In genomic region chr16:70749681-70750601, GRCh38 we compare ENCODE assay signal across 11 cellular contexts. TPM values are rescaled to one million over a fixed set of nuclear protein-coding genes. Genes with fewer than 3 reads are reported as not detected.
DNase-seq lines count a peak whose midpoint lies in the region; ATAC-seq and TF ChIP-seq lines count a peak whose summit lies in the region.
"Had no signal": no experiment of that assay in that cellular context is flagged by ENCODE, and none has a peak within 500 bp of the region (broad histone marks: within the 10 kb centered on the region; RNA-seq: fewer than 3 reads in every experiment).

No MANE protein-coding gene starts in this region.

- CTCF ChIA-PET in WTC11 (lab: Charles Lee): interaction anchor here (0.7 to 4.9 kb wide), 9 partner anchors 10 to 662 kb away, joined by 3 to 32 read pairs (median 5); no protein-coding TSS in a partner anchor

- no peaks in the 10 kb centered on the region for H3K27me3 ChIP-seq in GM23248 (replicated peaks; ENCODE audit: insufficient read depth)
- H3K27me3 ChIP-seq in sigmoid colon: no peaks in the 10 kb centered on the region

- no peak for TF ChIP-seq EP300 in sigmoid colon (IDR thresholded peaks at IDR 0.05)

- H3K4me1 ChIP-seq in GM23248 (ENCODE audit: insufficient read depth) (peaks cover 33% of the 10 kb centered on the region), sigmoid colon (peaks cover 0 to 69% (median 62%) of the 10 kb centered on the region in 4 donors)

- peaks cover 13% of the 10 kb centered on the region for H3K4me1 Mint-ChIP-seq in WTC11

- no peak for TF ChIP-seq POLR2A in sigmoid colon (IDR thresholded peaks at IDR 0.05)

- intact Hi-C loops in sigmoid colon (cut with DNase I): loop anchor here (10.0 kb wide), 2 partner anchors 225 to 1005 kb away; partner anchors contain the start of genes COG4 and SF3B3

- WGBS in GM23248 (ENCODE audit: low coverage in 1 of 2, low lambda C conversion rate in 2 of 2, missing lambda C conversion rate in 2 of 2), 2 experiments: 85 to 91% methylated on average over 13 to 16 of the region's 16 CpGs
- 75 to 84% methylated on average over 16 of the region's 16 CpGs for WGBS in sigmoid colon, 2 donors

- POLR2A ChIA-PET in WTC11 (lab: Charles Lee): interaction anchor here (1.1 kb wide), 1 partner anchor 12 kb away, joined by 3 read pairs; no protein-coding TSS in a partner anchor

- H2AFZ ChIP-seq in GM23248: no peak overlapping the region

- H3K4me2 ChIP-seq in GM23248 (ENCODE audit: unreplicated experiment): no peak overlapping the region

- H3K27me3 Mint-ChIP-seq in WTC11 (ENCODE audit: low read depth): no peaks in the 10 kb centered on the region

- peaks cover 5% of the 10 kb centered on the region; the same call in 1 of the 2 replicates for H3F3A ChIP-seq in GM23248 (ENCODE audit: insufficient read depth)

- ATAC-seq in WTC11: peak; percentile 22

- no peaks in the 10 kb centered on the region for H4K20me1 ChIP-seq in GM23248 (ENCODE audit: insufficient read depth)

- no peak overlapping the region; the same call in 1 of the 2 replicates for H3K9ac ChIP-seq in GM23248

- TF ChIP-seq CTCF in WTC11 (IDR thresholded peaks at IDR 0.05): no peak
- TF ChIP-seq CTCF in sigmoid colon (IDR thresholded peaks at IDR 0.05): no peak

- H3K9me2 ChIP-seq in GM23248 (ENCODE audit: insufficient read depth): no peaks in the 10 kb centered on the region

- no peak overlapping the region; the same call in 1 of the 2 replicates for H3K27ac Mint-ChIP-seq in WTC11

- H3K36me3 ChIP-seq in GM23248 (ENCODE audit: low read depth) (no peaks in the 10 kb centered on the region), sigmoid colon (peaks cover 0 to 13% (median 0%) of the 10 kb centered on the region in 4 donors)

- H3K9me3 Mint-ChIP-seq in WTC11: no peaks in the 10 kb centered on the region

- peak overlapping the region; percentile 66; the same call in 1 of the 2 replicates for H3K27ac ChIP-seq in GM23248
- peak overlapping the region; percentile 67 to 77 (median 70) for H3K27ac ChIP-seq in sigmoid colon

- H3K79me2 ChIP-seq in GM23248 (ENCODE audit: insufficient read depth): no peaks in the 10 kb centered on the region

- H3K4me3 ChIP-seq in GM23248: no peak overlapping the region
- no peak overlapping the region for H3K4me3 ChIP-seq in sigmoid colon

- H3K4me3 Mint-ChIP-seq in WTC11: no peak overlapping the region

- H3K36me3 Mint-ChIP-seq in WTC11: no peaks in the 10 kb centered on the region

- DNase-seq in GM23248 (no peak), WTC11 (ENCODE audit: low spot score) (peak; percentile 46), hippocampal formation (lab: John Stamatoyannopoulos, UW) (peak; percentile 31 to 68), sigmoid colon (no peak), NCI-H2171 treated with DMSO at 0.1 percent for 48 hours (lab: John Stamatoyannopoulos, UW) (no peak), AG08396 (ENCODE audit: low spot score) (no peak), NCI-H146 (lab: John Stamatoyannopoulos, UW) (no peak)
- no peak for DNase-seq in activated effector memory CD4-positive, alpha-beta T cell treated with anti-CD3 and anti-CD28 coated beads, Interleukin-2, amount 50 U/mL, for 16 hours
- DNase-seq: activated CD4-positive, alpha-beta T cell treated with anti-CD3 and anti-CD28 coated beads, Interleukin-2, amount 50 U/mL, for 4 hours; effector CD8-positive, alpha-beta T cell; NCI-H510A had no signal

- H3K9me3 ChIP-seq in GM23248 (ENCODE audit: low read depth) (no peaks in the 10 kb centered on the region), sigmoid colon (no peaks in the 10 kb centered on the region)

- in situ Hi-C loops in GM23248 (cut with MboI): loop anchor here (25.0 kb wide), 1 partner anchor 363 kb away; no protein-coding TSS in a partner anchor

TF ChIP-seq in WTC11, 78 proteins besides CTCF, POLR2A, EP300 and RAD21 (continues in another document):
- TF ChIP-seq ZNF138 (CRISPR knock-in tag; conservative IDR thresholded peaks at IDR 0.05): no peak
- no peak for TF ChIP-seq TP53 (CRISPR knock-in tag; IDR thresholded peaks at IDR 0.05)
- TF ChIP-seq, protein P1, sequence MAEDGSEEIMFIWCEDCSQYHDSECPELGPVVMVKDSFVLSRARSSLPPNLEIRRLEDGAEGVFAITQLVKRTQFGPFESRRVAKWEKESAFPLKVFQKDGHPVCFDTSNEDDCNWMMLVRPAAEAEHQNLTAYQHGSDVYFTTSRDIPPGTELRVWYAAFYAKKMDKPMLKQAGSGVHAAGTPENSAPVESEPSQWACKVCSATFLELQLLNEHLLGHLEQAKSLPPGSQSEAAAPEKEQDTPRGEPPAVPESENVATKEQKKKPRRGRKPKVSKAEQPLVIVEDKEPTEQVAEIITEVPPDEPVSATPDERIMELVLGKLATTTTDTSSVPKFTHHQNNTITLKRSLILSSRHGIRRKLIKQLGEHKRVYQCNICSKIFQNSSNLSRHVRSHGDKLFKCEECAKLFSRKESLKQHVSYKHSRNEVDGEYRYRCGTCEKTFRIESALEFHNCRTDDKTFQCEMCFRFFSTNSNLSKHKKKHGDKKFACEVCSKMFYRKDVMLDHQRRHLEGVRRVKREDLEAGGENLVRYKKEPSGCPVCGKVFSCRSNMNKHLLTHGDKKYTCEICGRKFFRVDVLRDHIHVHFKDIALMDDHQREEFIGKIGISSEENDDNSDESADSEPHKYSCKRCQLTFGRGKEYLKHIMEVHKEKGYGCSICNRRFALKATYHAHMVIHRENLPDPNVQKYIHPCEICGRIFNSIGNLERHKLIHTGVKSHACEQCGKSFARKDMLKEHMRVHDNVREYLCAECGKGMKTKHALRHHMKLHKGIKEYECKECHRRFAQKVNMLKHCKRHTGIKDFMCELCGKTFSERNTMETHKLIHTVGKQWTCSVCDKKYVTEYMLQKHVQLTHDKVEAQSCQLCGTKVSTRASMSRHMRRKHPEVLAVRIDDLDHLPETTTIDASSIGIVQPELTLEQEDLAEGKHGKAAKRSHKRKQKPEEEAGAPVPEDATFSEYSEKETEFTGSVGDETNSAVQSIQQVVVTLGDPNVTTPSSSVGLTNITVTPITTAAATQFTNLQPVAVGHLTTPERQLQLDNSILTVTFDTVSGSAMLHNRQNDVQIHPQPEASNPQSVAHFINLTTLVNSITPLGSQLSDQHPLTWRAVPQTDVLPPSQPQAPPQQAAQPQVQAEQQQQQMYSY (CRISPR knock-in tag; IDR thresholded peaks at IDR 0.05): no peak
- no peak for TF ChIP-seq GTF2I (CRISPR knock-in tag; conservative IDR thresholded peaks at IDR 0.05)
- TF ChIP-seq CBFB (CRISPR knock-in tag; IDR thresholded peaks at IDR 0.05; ENCODE audit: low read depth): no peak
- no peak for TF ChIP-seq SOX15 (CRISPR knock-in tag; IDR thresholded peaks at IDR 0.05)
- TF ChIP-seq STAT6 (CRISPR knock-in tag; conservative IDR thresholded peaks at IDR 0.05; ENCODE audit: low read depth): no peak
- no peak for TF ChIP-seq MXD4 (CRISPR knock-in tag; IDR thresholded peaks at IDR 0.05; ENCODE audit: borderline replicate concordance)
- no peak for TF ChIP-seq E2F1 (CRISPR knock-in tag; IDR thresholded peaks at IDR 0.05)
- TF ChIP-seq JUN (CRISPR knock-in tag; IDR thresholded peaks at IDR 0.05): no peak
- no peak for TF ChIP-seq RELA (CRISPR knock-in tag; IDR thresholded peaks at IDR 0.05; ENCODE audit: borderline replicate concordance)
- TF ChIP-seq, protein P2, sequence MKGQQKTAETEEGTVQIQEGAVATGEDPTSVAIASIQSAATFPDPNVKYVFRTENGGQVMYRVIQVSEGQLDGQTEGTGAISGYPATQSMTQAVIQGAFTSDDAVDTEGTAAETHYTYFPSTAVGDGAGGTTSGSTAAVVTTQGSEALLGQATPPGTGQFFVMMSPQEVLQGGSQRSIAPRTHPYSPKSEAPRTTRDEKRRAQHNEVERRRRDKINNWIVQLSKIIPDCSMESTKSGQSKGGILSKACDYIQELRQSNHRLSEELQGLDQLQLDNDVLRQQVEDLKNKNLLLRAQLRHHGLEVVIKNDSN (CRISPR knock-in tag; IDR thresholded peaks at IDR 0.05): no peak

RNA-seq across cellular contexts. Expression of gene VAC14, which starts 51.0 kb away (rescaled TPM):
- total RNA-seq in GM23248 (2014; rRNA removed; shearing (Covaris generic)): 32.4 and 38.7 TPM in 2 replicates
- polyA plus RNA-seq in GM23248 (2016; fragmentation: Nextera tagmentation; extraction: Ambion mirVana): 25.8 and 27.1 TPM in 2 replicates
- total RNA-seq in WTC11 (2021): 58.0 to 60.9 TPM (median 60.1 TPM) in 3 replicates
- total RNA-seq in sigmoid colon: 10 to 100 TPM; 18.4 to 36.0 (median 21.2) TPM
- 10 to 100 TPM; 16.8 to 36.2 (median 22.9) TPM for polyA plus RNA-seq in sigmoid colon

Comparison
In these comparisons a context has a peak if more than half of its experiments do, and no peak if none do; other contexts are left out.
1. DNase-seq: peak in WTC11 (single experiment) and hippocampal formation (2 of 2); none in GM23248 (single experiment), sigmoid colon (single experiment), NCI-H2171 treated with DMSO at 0.1 percent for 48 hours (single experiment), AG08396 (single experiment), activated effector memory CD4-positive, alpha-beta T cell treated with anti-CD3 and anti-CD28 coated beads, Interleukin-2, amount 50 U/mL, for 16 hours (single experiment) and NCI-H146 (single experiment).